ENCODE assay signal across 1 cellular context in genomic region chr9:119086590-119086989, GRCh38.
TF ChIP-seq lines count a peak whose summit lies in the region.

No MANE protein-coding gene starts in this region.

TF ChIP-seq in HepG2, 621 proteins besides CTCF, POLR2A, EP300 and RAD21 (continued from another document):
- TF ChIP-seq HOMEZ (CRISPR knock-in tag; IDR thresholded peaks at IDR 0.05; ENCODE audit: low read depth) (no peak), U2AF2 (IDR thresholded peaks at IDR 0.05; ENCODE audit: low read depth, low read length) (no peak), SAP130 (CRISPR knock-in tag; IDR thresholded peaks at IDR 0.05; ENCODE audit: low read depth) (no peak), ZNF703 (CRISPR knock-in tag; IDR thresholded peaks at IDR 0.05; ENCODE audit: borderline replicate concordance) (no peak), ISX (CRISPR knock-in tag; conservative IDR thresholded peaks at IDR 0.05) (no peak), BRD4 (CRISPR knock-in tag; IDR thresholded peaks at IDR 0.05) (no peak), MBNL3 (CRISPR knock-in tag; conservative IDR thresholded peaks at IDR 0.05) (no peak), ZNF557 (CRISPR knock-in tag; IDR thresholded peaks at IDR 0.05) (no peak), KDM1A (CRISPR knock-in tag; IDR thresholded peaks at IDR 0.05) (no peak), ZBTB33 (CRISPR knock-in tag; IDR thresholded peaks at IDR 0.05) (no peak), ZNF354B (CRISPR knock-in tag; IDR thresholded peaks at IDR 0.05) (no peak), CENPBD1 (CRISPR knock-in tag; IDR thresholded peaks at IDR 0.05; ENCODE audit: borderline replicate concordance, low read depth) (no peak), IKZF4 (CRISPR knock-in tag; IDR thresholded peaks at IDR 0.05; ENCODE audit: borderline replicate concordance, low read depth, not compliant biosample characterization) (no peak), ZIK1 (CRISPR knock-in tag; IDR thresholded peaks at IDR 0.05; ENCODE audit: borderline replicate concordance, low read depth) (no peak)
